Comparison of ENCODE assay signal across 8 cellular contexts in the genomic region with DNA sequence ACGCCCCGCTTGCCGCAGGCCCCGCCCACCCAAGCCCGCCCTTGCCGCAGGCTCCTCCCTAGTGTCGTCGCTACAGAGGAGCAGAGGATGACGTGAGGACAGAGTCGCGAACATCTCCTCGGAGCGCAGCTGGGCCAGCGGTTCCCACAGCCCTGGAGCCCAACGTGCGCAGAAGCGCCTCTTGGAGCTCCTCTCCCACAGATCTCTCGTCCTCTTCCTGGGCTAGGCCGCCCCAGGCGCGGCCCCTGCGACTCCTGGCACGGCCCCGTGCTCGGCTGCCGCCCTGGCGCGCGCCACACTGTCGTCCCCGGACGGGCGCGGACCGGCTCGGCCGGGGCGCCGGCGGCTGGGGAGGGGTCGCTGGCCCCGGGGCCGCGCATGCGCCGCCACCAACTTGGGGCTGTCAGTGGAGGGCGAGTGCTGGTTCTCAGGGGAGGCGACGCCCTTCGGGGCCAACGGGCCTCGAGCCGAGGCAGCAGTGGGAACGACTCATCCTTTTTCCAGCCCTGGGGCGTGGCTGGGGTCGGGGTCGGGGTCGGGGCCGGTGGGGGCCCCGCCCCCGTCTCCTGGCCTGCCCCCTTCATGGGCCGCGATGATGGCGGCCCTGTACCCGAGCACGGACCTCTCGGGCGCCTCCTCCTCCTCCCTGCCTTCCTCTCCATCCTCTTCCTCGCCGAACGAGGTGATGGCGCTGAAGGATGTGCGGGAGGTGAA. TPM values are rescaled to one million over a fixed set of nuclear protein-coding genes. Genes with fewer than 3 reads are reported as not detected.
DNase-seq lines count a peak whose midpoint lies in the region; ATAC-seq, FAIRE-seq and TF ChIP-seq lines count a peak whose summit lies in the region.

A gene (plus strand): TSS at position 67 of the 714 bp plus-strand sequence. CDS start 526 bp downstream, at position 593.

- no peak for TF ChIP-seq CTCF in kidney (IDR thresholded peaks at IDR 0.05; ENCODE audit: borderline replicate concordance, extremely low read depth, insufficient read depth)

- peak; percentile 96 for ATAC-seq in HG03039 (IDR thresholded peaks at IDR 0.05; ENCODE audit: unreplicated experiment)
- peak; percentile 97 for ATAC-seq in central memory CD8-positive, alpha-beta T cell (replicated peaks; ENCODE audit: extremely low read depth, poor library complexity, severe bottlenecking)

- intact Hi-C loops in kidney (cut with DNase I) = no loop called here

- peak within 1 kb of the TSS; percentile 86 to 88 for H3K4me3 ChIP-seq in kidney (ENCODE audit: low read length in 2 of 2)

- DNase-seq in NK-92 (lab: John Stamatoyannopoulos, UW; ENCODE audit: unreplicated experiment) = peak; percentile 10
- no peak for DNase-seq in NK-92 treated with Interleukin-12 subunit alpha and Interleukin-12 subunit beta, amount 100 ng/mL, for 24 hours (lab: John Stamatoyannopoulos, UW)
- peak; percentile 79 for DNase-seq in NCI-H2107 treated with DMSO at 0.1 percent for 48 hours (lab: John Stamatoyannopoulos, UW; ENCODE audit: unreplicated experiment)
- peak; percentile 50 to 67 (median 62) for DNase-seq in activated CD4-positive, CD25-positive, alpha-beta regulatory T cell (lab: John Stamatoyannopoulos, UW)
- peak; percentile 55 to 72 for DNase-seq in central memory CD8-positive, alpha-beta T cell (ENCODE audit: low spot score in 2 of 2)
- DNase-seq in kidney = peak; percentile 91
- DNase-seq in stimulated activated CD4-positive, alpha-beta T cell treated with anti-CD3 and anti-CD28 coated beads, Interleukin-12 subunit alpha, Interleukin-12 subunit beta, amount 100 ng/mL, for 48 hours (ENCODE audit: low read depth in 2 of 3, low spot score in 1 of 3) = peak; percentile 13 to 67 (median 63)

- peak within 1 kb of the TSS; percentile 49 to 82 for H3K9ac ChIP-seq in kidney (ENCODE audit: low read length in 2 of 2)

- H3K27me3 Mint-ChIP-seq in central memory CD8-positive, alpha-beta T cell = peaks cover 34% of the 10 kb centered on the region

- H3K36me3 Mint-ChIP-seq in central memory CD8-positive, alpha-beta T cell (ENCODE audit: insufficient read depth) = peaks cover 5% of the 10 kb centered on the region

- FAIRE-seq in kidney (lab: Jason Lieb, UNC) = no peak

- peak within 1 kb of the TSS; percentile 87 for H3K4me3 Mint-ChIP-seq in central memory CD8-positive, alpha-beta T cell

- H3K9me3 ChIP-seq in kidney (ENCODE audit: control insufficient read depth in 1 of 2, low read length in 2 of 2) = no peaks in the 10 kb centered on the region

- H3K4me1 ChIP-seq in kidney (ENCODE audit: control insufficient read depth in 1 of 2, insufficient read depth in 1 of 2, low read depth in 1 of 2, low read length in 2 of 2) = peaks cover 0 to 2% of the 10 kb centered on the region in 2 donors

- H3K27ac Mint-ChIP-seq in central memory CD8-positive, alpha-beta T cell (ENCODE audit: low read depth) = peak within 1 kb of the TSS; percentile 82

- H3K27ac ChIP-seq in kidney (ENCODE audit: low read depth in 2 of 2, low read length in 2 of 2) = peak within 1 kb of the TSS; percentile 72 to 76

- no peaks in the 10 kb centered on the region for H3K36me3 ChIP-seq in kidney (ENCODE audit: control insufficient read depth in 1 of 2, insufficient read depth in 2 of 2, low read length in 2 of 2)

- peaks cover 7% of the 10 kb centered on the region for H3K4me1 Mint-ChIP-seq in central memory CD8-positive, alpha-beta T cell

- H3K9me3 Mint-ChIP-seq in central memory CD8-positive, alpha-beta T cell = no peaks in the 10 kb centered on the region

RNA-seq across cellular contexts. Expression of the gene that starts here (rescaled TPM):
- total RNA-seq in kidney = 13.2 TPM
- 3.2 TPM for polyA plus RNA-seq in kidney (ENCODE audit: insufficient read depth, low read depth, low replicate concordance)
